Comparison of ENCODE assay signal across 9 cellular contexts in genomic region chr14:35339761-35340406, GRCh38. TPM values are rescaled to one million over a fixed set of nuclear protein-coding genes. Genes with fewer than 3 reads are reported as not detected.
DNase-seq lines count a peak whose midpoint lies in the region; ATAC-seq and TF ChIP-seq lines count a peak whose summit lies in the region.
"Had no signal": no experiment of that assay in that cellular context is flagged by ENCODE, and none has a peak within 500 bp of the region (broad histone marks: within the 10 kb centered on the region; RNA-seq: fewer than 3 reads in every experiment).

No MANE protein-coding gene starts in this region.

- POLR2A ChIA-PET in activated CD8-positive, alpha-beta T cell treated with anti-CD3 and anti-CD28 coated beads for 36 hours (lab: Charles Lee) = interaction anchor here (1.2 to 11.8 kb wide), 6 partner anchors 11 to 76 kb away, joined by 3 to 157 read pairs (median 4); partner anchors contain the start of genes NFKBIA and PSMA6

- H3K4me3 Mint-ChIP-seq in activated CD8-positive, alpha-beta T cell treated with anti-CD3 and anti-CD28 coated beads for 36 hours = no peak overlapping the region
- H3K4me3 Mint-ChIP-seq in natural killer cell treated with Interleukin-12 subunit alpha and Interleukin-12 subunit beta and Interleukin-15 and Interleukin-18, amount 100 ng/mL, for 72 hours = peak overlapping the region; percentile 10
- H3K4me3 Mint-ChIP-seq: natural killer cell had no signal

- no peaks in the 10 kb centered on the region for H3K9me3 Mint-ChIP-seq in activated CD8-positive, alpha-beta T cell treated with anti-CD3 and anti-CD28 coated beads for 36 hours
- no peaks in the 10 kb centered on the region for H3K9me3 Mint-ChIP-seq in natural killer cell treated with Interleukin-12 subunit alpha and Interleukin-12 subunit beta and Interleukin-15 and Interleukin-18, amount 100 ng/mL, for 72 hours
- H3K9me3 Mint-ChIP-seq: natural killer cell had no signal

- CTCF ChIA-PET in activated CD8-positive, alpha-beta T cell treated with anti-CD3 and anti-CD28 coated beads for 36 hours (lab: Charles Lee) = interaction anchor here (0.6 to 1.3 kb wide), 2 partner anchors 69 to 327 kb away, joined by 3 read pairs; no protein-coding TSS in a partner anchor

- ATAC-seq in HG02885 (IDR thresholded peaks at IDR 0.05; ENCODE audit: poor library complexity, unreplicated experiment) (peak; percentile 68), HG03045 (IDR thresholded peaks at IDR 0.05; ENCODE audit: unreplicated experiment) (no peak), GM21528 (IDR thresholded peaks at IDR 0.05; ENCODE audit: low FRiP score, unreplicated experiment) (no peak)
- peak; percentile 43 for ATAC-seq in activated CD8-positive, alpha-beta T cell treated with anti-CD3 and anti-CD28 coated beads for 36 hours
- no peak for ATAC-seq in natural killer cell treated with Interleukin-12 subunit alpha and Interleukin-12 subunit beta and Interleukin-15 and Interleukin-18, amount 100 ng/mL, for 72 hours

- no peak for TF ChIP-seq CTCF in activated CD8-positive, alpha-beta T cell treated with anti-CD3 and anti-CD28 coated beads for 36 hours (IDR thresholded peaks at IDR 0.05)

- H3K27ac Mint-ChIP-seq in activated CD8-positive, alpha-beta T cell treated with anti-CD3 and anti-CD28 coated beads for 36 hours = peak overlapping the region; percentile 69
- peak overlapping the region; percentile 31 to 61 for H3K27ac Mint-ChIP-seq in natural killer cell treated with Interleukin-12 subunit alpha and Interleukin-12 subunit beta and Interleukin-15 and Interleukin-18, amount 100 ng/mL, for 72 hours

- no peaks in the 10 kb centered on the region for H3K27me3 Mint-ChIP-seq in activated CD8-positive, alpha-beta T cell treated with anti-CD3 and anti-CD28 coated beads for 36 hours
- H3K27me3 Mint-ChIP-seq in natural killer cell treated with Interleukin-12 subunit alpha and Interleukin-12 subunit beta and Interleukin-15 and Interleukin-18, amount 100 ng/mL, for 72 hours = no peaks in the 10 kb centered on the region

- intact Hi-C loops in activated CD8-positive, alpha-beta T cell treated with anti-CD3 and anti-CD28 coated beads for 36 hours (cut with micrococcal nuclease) = no loop called here

- peak; percentile 78 for DNase-seq in GF-D8 (lab: John Stamatoyannopoulos, UW)
- no peak for DNase-seq in activated CD8-positive, alpha-beta T cell treated with anti-CD3 and anti-CD28 coated beads for 36 hours
- DNase-seq in natural killer cell treated with Interleukin-12 subunit alpha and Interleukin-12 subunit beta and Interleukin-15 and Interleukin-18, amount 100 ng/mL, for 72 hours (ENCODE audit: low spot score) = no peak
- no peak for DNase-seq in islet precursor cell
- DNase-seq in amniotic stem cell (lab: John Stamatoyannopoulos, UW) = no peak
- DNase-seq: natural killer cell had no signal

- H3K36me3 Mint-ChIP-seq in activated CD8-positive, alpha-beta T cell treated with anti-CD3 and anti-CD28 coated beads for 36 hours (ENCODE audit: low read depth) = no peaks in the 10 kb centered on the region
- no peaks in the 10 kb centered on the region for H3K36me3 Mint-ChIP-seq in natural killer cell treated with Interleukin-12 subunit alpha and Interleukin-12 subunit beta and Interleukin-15 and Interleukin-18, amount 100 ng/mL, for 72 hours
- H3K36me3 Mint-ChIP-seq: natural killer cell had no signal

- H3K4me1 Mint-ChIP-seq in activated CD8-positive, alpha-beta T cell treated with anti-CD3 and anti-CD28 coated beads for 36 hours (ENCODE audit: low read depth) = peaks cover 35% of the 10 kb centered on the region
- peaks cover 6 to 37% of the 10 kb centered on the region in 2 donors for H3K4me1 Mint-ChIP-seq in natural killer cell treated with Interleukin-12 subunit alpha and Interleukin-12 subunit beta and Interleukin-15 and Interleukin-18, amount 100 ng/mL, for 72 hours (ENCODE audit: low read depth in 2 of 2)

RNA-seq across cellular contexts. Expression of gene PSMA6, which starts 47.7 kb away (rescaled TPM):
- 100 to 1,000 TPM; 361 to 393 TPM for total RNA-seq in activated CD8-positive, alpha-beta T cell treated with anti-CD3 and anti-CD28 coated beads for 36 hours
- 100 to 1,000 TPM; 464 to 704 TPM for total RNA-seq in natural killer cell treated with Interleukin-12 subunit alpha and Interleukin-12 subunit beta and Interleukin-15 and Interleukin-18, amount 100 ng/mL, for 72 hours

Comparison
In these comparisons a context has a peak if more than half of its experiments do, and no peak if none do; other contexts are left out.
1. ATAC-seq: peak in HG02885 (single experiment) and activated CD8-positive, alpha-beta T cell treated with anti-CD3 and anti-CD28 coated beads for 36 hours (single experiment); none in natural killer cell treated with Interleukin-12 subunit alpha and Interleukin-12 subunit beta and Interleukin-15 and Interleukin-18, amount 100 ng/mL, for 72 hours (0 of 2), HG03045 (single experiment) and GM21528 (single experiment).